Comparison of ENCODE assay signal across 1 cellular context in the genomic region with DNA sequence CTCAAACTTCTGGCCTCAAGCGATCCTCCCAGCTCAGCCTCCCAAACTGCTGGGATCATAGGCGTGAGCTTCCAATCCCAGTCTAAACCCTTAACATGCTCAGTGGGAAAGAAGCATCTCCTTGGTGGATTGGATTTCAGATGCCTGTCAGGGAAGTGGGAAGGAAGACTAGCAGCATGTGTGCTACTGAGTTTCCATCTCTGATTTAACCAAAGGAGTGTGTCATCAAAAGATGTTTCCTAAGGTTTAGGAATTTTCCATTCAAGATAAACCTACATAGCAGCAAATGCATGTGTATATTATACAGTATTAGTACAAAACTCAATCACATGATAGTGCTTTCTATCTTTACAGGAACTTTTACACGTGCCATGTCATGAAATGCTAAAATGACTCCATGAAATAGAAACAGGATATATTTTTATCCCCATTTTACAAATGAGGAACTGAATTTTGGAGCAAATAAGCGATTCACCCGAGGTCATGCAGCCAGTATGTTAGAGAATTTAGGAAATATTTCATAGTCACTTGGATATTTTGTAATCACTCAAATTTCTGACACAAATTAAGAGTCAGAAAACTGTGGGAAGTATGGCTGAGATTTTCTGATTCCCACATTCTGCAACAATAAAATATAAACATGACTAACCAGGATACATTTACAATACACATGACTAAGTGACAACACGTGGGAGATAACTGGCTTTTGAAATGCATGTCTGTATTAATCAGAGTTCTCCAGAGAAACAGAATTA.
TF ChIP-seq lines count a peak whose summit lies in the region.

No MANE protein-coding gene starts in this region.

TF ChIP-seq in endothelial cell of umbilical vein, 7 proteins besides CTCF, POLR2A, EP300 and RAD21:
- TF ChIP-seq JUN (IDR thresholded peaks at IDR 0.05; ENCODE audit: borderline replicate concordance, insufficient read depth, insufficient read length, low read depth) = peak; percentile 33
- TF ChIP-seq, protein P1, sequence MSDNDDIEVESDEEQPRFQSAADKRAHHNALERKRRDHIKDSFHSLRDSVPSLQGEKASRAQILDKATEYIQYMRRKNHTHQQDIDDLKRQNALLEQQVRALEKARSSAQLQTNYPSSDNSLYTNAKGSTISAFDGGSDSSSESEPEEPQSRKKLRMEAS (IDR thresholded peaks at IDR 0.05; ENCODE audit: insufficient read depth, insufficient read length) = no peak
- peak; percentile 63 for TF ChIP-seq FOS (IDR thresholded peaks at IDR 0.05; ENCODE audit: borderline replicate concordance, insufficient read depth, low read length)
